In the genomic region with DNA sequence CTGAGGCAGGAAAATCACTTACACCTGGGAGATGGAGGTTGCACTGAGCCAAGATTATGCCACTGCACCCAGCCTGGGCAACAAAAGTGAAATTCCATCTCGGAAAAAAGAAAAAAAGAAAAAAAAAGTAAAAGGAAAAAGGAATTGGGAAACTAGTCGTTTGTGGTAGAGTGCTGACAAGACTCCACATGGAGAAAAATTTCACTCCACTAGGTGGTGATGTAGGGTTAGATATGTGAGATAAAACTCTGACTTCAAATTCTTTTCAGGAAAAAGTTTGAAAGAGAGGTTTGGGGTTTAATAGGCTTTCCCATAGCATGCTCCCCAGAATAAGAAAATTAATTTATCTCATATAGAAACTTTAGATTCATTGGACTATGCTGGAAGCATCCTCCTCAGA, we compare ENCODE assay signal across 13 cellular contexts. TPM values are rescaled to one million over a fixed set of nuclear protein-coding genes. Genes with fewer than 3 reads are reported as not detected.
DNase-seq lines count a peak whose midpoint lies in the region; ATAC-seq and TF ChIP-seq lines count a peak whose summit lies in the region.
"Had no signal": no experiment of that assay in that cellular context is flagged by ENCODE, and none has a peak within 500 bp of the region (broad histone marks: within the 10 kb centered on the region; RNA-seq: fewer than 3 reads in every experiment).

No MANE protein-coding gene starts in this region.

- H3K4me1 ChIP-seq in tibial artery (peaks cover 0 to 18% (median 2%) of the 10 kb centered on the region in 4 donors), osteoblast (ENCODE audit: insufficient read depth, low read length) (no peaks in the 10 kb centered on the region)

- H3K9me3 ChIP-seq in tibial artery (no peaks in the 10 kb centered on the region), osteoblast (ENCODE audit: low read depth, low read length) (no peaks in the 10 kb centered on the region)

- no peak overlapping the region for H2AFZ ChIP-seq in osteoblast (ENCODE audit: low read length)

- intact Hi-C loops in Right ventricle myocardium superior (cut with DNase I) = loop anchor here (10.0 kb wide), 1 partner anchor 176 kb away; no protein-coding TSS in a partner anchor
- intact Hi-C loops in Right ventricle myocardium inferior (cut with DNase I) = loop anchor here (5.0 kb wide), 1 partner anchor 179 kb away; no protein-coding TSS in a partner anchor
- intact Hi-C loops in tibial artery (cut with DNase I; ENCODE audit: low total_unique reads) = no loop called here

- no peak for DNase-seq in Right ventricle myocardium superior
- DNase-seq in Right ventricle myocardium inferior (ENCODE audit: missing footprints) = no peak
- DNase-seq in NCI-H69 (lab: John Stamatoyannopoulos, UW) = peak; percentile 8
- DNase-seq in globus pallidus (ENCODE audit: low spot score) = peak; percentile 7
- no peak for DNase-seq in tibial artery
- no peak for DNase-seq in hepatic stellate cell (ENCODE audit: low spot score)
- no peak for DNase-seq in osteoblast (ENCODE audit: insufficient read length, low spot score, missing footprints)
- DNase-seq: AML-193, NCI-H2107, T-helper 9 cell, trophoblast cell had no signal

- H4K20me1 ChIP-seq in osteoblast (ENCODE audit: insufficient read depth, low read length) = no peaks in the 10 kb centered on the region

- H3K36me3 ChIP-seq in tibial artery (no peaks in the 10 kb centered on the region), osteoblast (ENCODE audit: insufficient read depth, low read length) (no peaks in the 10 kb centered on the region)

- no peak overlapping the region for H3K4me2 ChIP-seq in osteoblast (ENCODE audit: insufficient read depth, low read length)

- ATAC-seq in Right ventricle myocardium superior (ENCODE audit: poor library complexity) (peak; percentile 58), Right ventricle myocardium inferior (no peak), HG02678 (IDR thresholded peaks at IDR 0.05; ENCODE audit: unreplicated experiment) (no peak)
- ATAC-seq: Panc1 had no signal

- no peaks in the 10 kb centered on the region for H3K79me2 ChIP-seq in osteoblast (ENCODE audit: insufficient read depth, low read length)

- TF ChIP-seq CTCF in tibial artery (IDR thresholded peaks at IDR 0.05) (peak; percentile 23 to 32), osteoblast (IDR thresholded peaks at IDR 0.05; ENCODE audit: extremely low read depth, low read depth, low read length) (no peak)

- no peaks in the 10 kb centered on the region for H3K27me3 ChIP-seq in tibial artery
- no peaks in the 10 kb centered on the region for H3K27me3 ChIP-seq in osteoblast (ENCODE audit: insufficient read depth, low read length)

- H3K27ac ChIP-seq in tibial artery (no peak overlapping the region), osteoblast (ENCODE audit: low read depth, low read length) (no peak overlapping the region)

- H3K4me3 ChIP-seq in tibial artery (no peak overlapping the region), osteoblast (ENCODE audit: insufficient read depth, low read length) (no peak overlapping the region)

RNA-seq across cellular contexts. Expression of gene EIF1AY, which starts 16.9 kb away (rescaled TPM):
- total RNA-seq in Right ventricle myocardium superior (225 TPM), Right ventricle myocardium inferior (221 TPM), osteoblast (10.5 TPM in 1 of 2 replicates, not detected in the other)

Comparison
In these comparisons a context has a peak if more than half of its experiments do, and no peak if none do; other contexts are left out.
1. DNase-seq: peak in NCI-H69 (single experiment) and globus pallidus (single experiment); none in Right ventricle myocardium superior (single experiment), Right ventricle myocardium inferior (single experiment), tibial artery (0 of 2), hepatic stellate cell (single experiment) and osteoblast (single experiment).